ENCODE assay signal across 18 cellular contexts in the genomic region with DNA sequence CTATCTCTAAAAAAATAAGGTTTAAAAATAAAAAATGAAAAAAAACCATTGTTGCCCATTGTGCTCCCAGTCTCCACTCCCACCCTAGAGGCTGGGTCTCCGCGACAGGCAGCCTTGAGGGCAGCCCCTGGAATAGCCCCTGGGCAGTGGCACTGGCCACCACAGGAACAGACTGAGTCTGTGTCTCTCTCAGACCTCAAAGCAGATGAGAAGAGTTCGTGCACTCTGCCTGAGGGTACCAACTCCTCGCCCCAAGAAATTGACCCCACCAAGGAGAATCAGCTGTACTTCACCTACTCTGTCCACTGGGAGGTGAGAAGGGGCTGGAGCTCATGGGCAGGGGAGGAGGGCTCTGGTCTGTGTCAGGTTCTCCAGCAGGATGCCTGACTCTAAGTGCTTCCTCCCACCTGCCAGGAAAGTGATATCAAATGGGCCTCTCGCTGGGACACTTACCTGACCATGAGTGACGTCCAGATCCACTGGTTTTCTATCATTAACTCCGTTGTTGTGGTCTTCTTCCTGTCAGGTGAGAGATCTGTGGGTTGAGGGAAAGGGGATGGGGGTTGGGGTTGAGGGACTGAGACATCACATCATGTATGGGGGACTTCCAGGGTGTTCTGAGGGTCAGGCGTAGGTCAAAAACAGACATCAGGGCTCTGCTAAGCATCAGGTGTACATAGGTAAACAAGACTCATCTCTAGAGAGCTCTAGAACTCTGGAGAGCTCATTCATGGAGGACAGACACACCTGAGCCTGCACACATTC.
"Had no signal": no experiment of that assay in that cellular context is flagged by ENCODE, and none has a peak within 500 bp of the region (broad histone marks: within the 10 kb centered on the region; RNA-seq: fewer than 3 reads in every experiment).

No MANE protein-coding gene starts in this region.

- H3K27ac Mint-ChIP-seq: activated T-helper 17 cell treated with anti-CD3 and anti-CD28 coated beads, Interleukin-2, amount 50 U/mL, for 72 hours; neural progenitor cell; T-cell had no signal

- DNase-seq: activated CD4-positive, alpha-beta T cell treated with anti-CD3 and anti-CD28 coated beads, Interleukin-2, amount 50 U/mL, for 48 hours; activated CD4-positive, CD25-positive, alpha-beta regulatory T cell treated with anti-CD3 and anti-CD28 coated beads, Interleukin-2, amount 50 U/mL, for 72 hours; activated naive CD4-positive, alpha-beta T cell treated with anti-CD3 and anti-CD28 coated beads, Interleukin-2, amount 50 U/mL, for 16 hours; amniotic stem cell; left colon; naive B cell; pancreas; stimulated activated CD4-positive, alpha-beta T cell treated with anti-CD3 and anti-CD28 coated beads, Interleukin-15, amount 100 ng/mL, for 24 hours; stimulated activated CD4-positive, alpha-beta T cell treated with anti-CD3 and anti-CD28 coated beads, Interleukin-4, amount 100 ng/mL, for 1 hour; stimulated activated naive CD4-positive, alpha-beta T cell treated with Interleukin-2 at 50 U/mL for 16 hours; substantia nigra; T-cell; T1000; uterus had no signal

- H3K27me3 ChIP-seq: gastroesophageal sphincter, neural progenitor cell, pancreas, tibial nerve, uterus had no signal

- H3K4me1 Mint-ChIP-seq: activated T-helper 17 cell treated with anti-CD3 and anti-CD28 coated beads, Interleukin-2, amount 50 U/mL, for 72 hours; neural progenitor cell; T-cell had no signal

- H3K4me3 ChIP-seq: gastroesophageal sphincter, neural progenitor cell, pancreas, tibial nerve, uterus had no signal

- ATAC-seq: activated T-helper 17 cell treated with anti-CD3 and anti-CD28 coated beads, Interleukin-2, amount 50 U/mL, for 72 hours; gastroesophageal sphincter; left colon; pancreas; T-cell had no signal

- H3K36me3 ChIP-seq: uterus had no signal

- H3K4me1 ChIP-seq: gastroesophageal sphincter, neural progenitor cell, pancreas, tibial nerve, uterus had no signal

- H3K27me3 Mint-ChIP-seq: activated T-helper 17 cell treated with anti-CD3 and anti-CD28 coated beads, Interleukin-2, amount 50 U/mL, for 72 hours; naive B cell; T-cell had no signal

- H3K4me3 Mint-ChIP-seq: activated T-helper 17 cell treated with anti-CD3 and anti-CD28 coated beads, Interleukin-2, amount 50 U/mL, for 72 hours; naive B cell; neural progenitor cell; T-cell had no signal

- H3K9me3 Mint-ChIP-seq: activated T-helper 17 cell treated with anti-CD3 and anti-CD28 coated beads, Interleukin-2, amount 50 U/mL, for 72 hours; naive B cell; neural progenitor cell; T-cell had no signal

- H3K27ac ChIP-seq: gastroesophageal sphincter, neural progenitor cell, pancreas, tibial nerve, uterus had no signal

- H3K9me3 ChIP-seq: gastroesophageal sphincter, pancreas, tibial nerve, uterus had no signal
